Comparison of ENCODE assay signal across 8 cellular contexts in the genomic region with DNA sequence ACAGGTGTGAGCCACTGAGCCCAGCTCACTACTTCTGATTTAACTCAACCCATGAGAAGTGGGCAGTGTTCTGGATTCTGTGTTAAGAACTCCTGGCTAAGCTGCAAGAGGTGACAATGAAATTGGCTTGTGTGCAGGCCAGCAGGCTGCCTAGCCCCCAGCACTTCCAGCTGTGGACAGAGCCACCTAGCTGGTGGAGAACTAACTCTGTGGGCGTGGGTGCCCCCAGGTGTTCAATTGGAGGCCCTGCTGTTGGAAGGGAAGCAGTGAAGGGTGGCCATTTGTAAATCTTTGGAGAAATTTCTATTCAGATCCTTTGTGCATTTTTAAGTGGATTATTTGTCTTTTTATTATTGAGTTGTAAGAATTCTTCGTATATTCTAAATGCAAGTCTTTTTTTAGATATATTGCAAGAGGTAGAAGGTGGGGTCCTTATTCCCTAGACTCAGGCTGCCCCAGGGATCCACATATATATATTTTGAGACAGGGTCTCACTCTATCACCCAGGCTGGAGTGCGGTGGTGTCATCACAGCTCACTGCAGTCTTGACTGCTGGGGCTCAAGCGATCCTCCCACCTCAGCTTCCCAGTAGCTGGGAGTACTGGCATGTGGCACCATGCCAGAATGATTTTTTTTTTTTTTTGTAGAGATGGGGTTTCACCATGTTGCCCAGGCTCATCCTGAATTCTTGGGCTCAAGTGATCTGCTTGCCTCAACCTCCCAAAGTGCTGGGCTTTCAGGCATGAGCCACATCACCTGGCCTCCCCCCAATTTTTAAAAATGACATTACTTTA. TPM values are rescaled to one million over a fixed set of nuclear protein-coding genes. Genes with fewer than 3 reads are reported as not detected.
DNase-seq lines count a peak whose midpoint lies in the region; ATAC-seq, FAIRE-seq and TF ChIP-seq lines count a peak whose summit lies in the region.

No MANE protein-coding gene starts in this region.

- H3K4me1 Mint-ChIP-seq in nephron, result no peaks in the 10 kb centered on the region

- H3K27me3 ChIP-seq in body of pancreas, result no peaks in the 10 kb centered on the region

- TF ChIP-seq CTCF in body of pancreas (IDR thresholded peaks at IDR 0.05) (peak; percentile 13 to 68 (median 44)), nephron (IDR thresholded peaks at IDR 0.05; ENCODE audit: unreplicated experiment in 3 of 3) (peak; percentile 29 to 48 (median 31))

- H3K9me3 ChIP-seq in body of pancreas, result no peaks in the 10 kb centered on the region

- no peaks in the 10 kb centered on the region for H3K9me3 Mint-ChIP-seq in nephron

- FAIRE-seq in RCC 7860 (lab: Jason Lieb, UNC), result no peak

- no peak overlapping the region for H3K4me3 ChIP-seq in body of pancreas

- H3K27me3 Mint-ChIP-seq in nephron (ENCODE audit: low read depth), result peaks cover 54% of the 10 kb centered on the region

- H3K27ac Mint-ChIP-seq in nephron, result no peak overlapping the region

- ATAC-seq in body of pancreas (peak; percentile 71), HG03439 (IDR thresholded peaks at IDR 0.05; ENCODE audit: unreplicated experiment) (no peak), GM19324 (IDR thresholded peaks at IDR 0.05; ENCODE audit: low FRiP score, unreplicated experiment) (no peak), HG02759 (IDR thresholded peaks at IDR 0.05; ENCODE audit: unreplicated experiment) (no peak)

- H3K4me3 Mint-ChIP-seq in nephron, result no peak overlapping the region

- WGBS in body of pancreas, 2 donors, result 34 to 38% methylated on average over 4 of the region's 4 CpGs

- H3K36me3 ChIP-seq in body of pancreas (replicated peaks in 1 of 2; ENCODE audit: insufficient read depth in 1 of 2, low read depth in 2 of 2), result no peaks in the 10 kb centered on the region

- DNase-seq in DMS79 treated with DMSO at 0.1 percent for 48 hours (lab: John Stamatoyannopoulos, UW) (peak; percentile 12), HT-29 (ENCODE audit: low spot score) (peak; percentile 79), RCC 7860 (ENCODE audit: low spot score) (peak; percentile 25), body of pancreas (peak; percentile 42 to 71 (median 63))

- H3K36me3 Mint-ChIP-seq in nephron (ENCODE audit: low read depth), result no peaks in the 10 kb centered on the region

- TF ChIP-seq POLR2A in body of pancreas (IDR thresholded peaks at IDR 0.05), result no peak

- no peak overlapping the region for H3K27ac ChIP-seq in body of pancreas

- intact Hi-C loops in body of pancreas (cut with DNase I), result no loop called here

- H3K4me1 ChIP-seq in body of pancreas, result no peaks in the 10 kb centered on the region

RNA-seq across cellular contexts. Expression of gene SCAMP5, which starts 7.2 kb away (rescaled TPM):
- 0.86 and 3.0 TPM in 2 replicates for total RNA-seq in HT-29 (2014; rRNA removed; shearing (Covaris generic))
- total RNA-seq in body of pancreas, result 10 to 100 TPM; 21.1 to 30.4 TPM

RNA-seq across cellular contexts. Expression of gene RPP25, which starts 31.6 kb away (rescaled TPM):
- total RNA-seq in HT-29 (2014; rRNA removed; shearing (Covaris generic)), result 60.1 and 68.1 TPM in 2 replicates
- 10 to 100 TPM in 1 of 2 donors, 1 to 10 TPM in 1; 9.1 to 11.5 TPM for total RNA-seq in body of pancreas

RNA-seq across cellular contexts. Expression of gene PPCDC, which starts 35.2 kb away (rescaled TPM):
- total RNA-seq in HT-29 (2014; rRNA removed; shearing (Covaris generic)), result 26.9 and 37.0 TPM in 2 replicates
- total RNA-seq in body of pancreas, result 10 to 100 TPM; 12.5 to 13.2 TPM

RNA-seq across cellular contexts. Expression of gene COX5A, which starts 50.3 kb away (rescaled TPM):
- 122 and 144 TPM in 2 replicates for total RNA-seq in HT-29 (2014; rRNA removed; shearing (Covaris generic))
- total RNA-seq in body of pancreas, result 10 to 100 TPM; 50.1 to 61.5 TPM

Comparison
In these comparisons a context has a peak if more than half of its experiments do, and no peak if none do; other contexts are left out.
1. DNase-seq: peak in every context shown above with its lines; median percentile 79 in HT-29; 63 in body of pancreas; 25 in RCC 7860; 12 in DMS79 treated with DMSO at 0.1 percent for 48 hours.